9 cellular contexts compared by ENCODE assay signal in genomic region chr10:122342293-122343134, GRCh38.
A peak's percentile ranks its signal among the peaks of the same experiment; 100 is the strongest.
DNase-seq lines count a peak whose midpoint lies in the region; ATAC-seq and TF ChIP-seq lines count a peak whose summit lies in the region.
"Had no signal": no experiment of that assay in that cellular context is flagged by ENCODE, and none has a peak within 500 bp of the region (broad histone marks: within the 10 kb centered on the region; RNA-seq: fewer than 3 reads in every experiment).

No MANE protein-coding gene starts in this region.

- no peak for ATAC-seq in GM21381 (IDR thresholded peaks at IDR 0.05; ENCODE audit: unreplicated experiment)
- no peak for ATAC-seq in GM21825 (IDR thresholded peaks at IDR 0.05; ENCODE audit: unreplicated experiment)

- H3K27ac ChIP-seq in brain microvascular endothelial cell = no peak overlapping the region
- H3K27ac ChIP-seq: SK-N-MC had no signal

- no peaks in the 10 kb centered on the region for H3K27me3 ChIP-seq in brain microvascular endothelial cell (replicated peaks)

- peak; percentile 5 for DNase-seq in COLO668 (lab: John Stamatoyannopoulos, UW; ENCODE audit: unreplicated experiment)
- peak; percentile 2 for DNase-seq in HS-27A (ENCODE audit: low read depth)
- peak; percentile 20 for DNase-seq in UCSD-AML1 (lab: John Stamatoyannopoulos, UW; ENCODE audit: unreplicated experiment)
- peak; percentile 46 for DNase-seq in brain microvascular endothelial cell
- DNase-seq in inferior parietal cortex (ENCODE audit: extremely low spot score) = peak; percentile 91
- peak; percentile 49 to 67 for DNase-seq in stimulated activated CD4-positive, alpha-beta T cell treated with anti-CD3 and anti-CD28 coated beads, Interleukin-2, amount 100 ng/mL, for 24 hours

- TF ChIP-seq CTCF in brain microvascular endothelial cell (IDR thresholded peaks at IDR 0.05; ENCODE audit: low read depth, low read length, missing control alignments) = peak; percentile 85

- no peak overlapping the region for H3K4me3 ChIP-seq in brain microvascular endothelial cell (ENCODE audit: low read depth, low read length)
- H3K4me3 ChIP-seq: SK-N-MC had no signal

- in situ Hi-C loops in brain microvascular endothelial cell (cut with HindIII; ENCODE audit: low pct_ligation_motif_present, low sequenced_read_pairs) = no loop called here

- no peaks in the 10 kb centered on the region for H3K36me3 ChIP-seq in brain microvascular endothelial cell (replicated peaks)

Comparison
In these comparisons a context has a peak if more than half of its experiments do, and no peak if none do; other contexts are left out.
1. DNase-seq: peak in every context shown above with its lines; median percentile 91 in inferior parietal cortex; 58 in stimulated activated CD4-positive, alpha-beta T cell treated with anti-CD3 and anti-CD28 coated beads, Interleukin-2, amount 100 ng/mL, for 24 hours; 46 in brain microvascular endothelial cell; 20 in UCSD-AML1; 5 in COLO668; 2 in HS-27A.